1 cellular context compared by ENCODE assay signal in the genomic region with DNA sequence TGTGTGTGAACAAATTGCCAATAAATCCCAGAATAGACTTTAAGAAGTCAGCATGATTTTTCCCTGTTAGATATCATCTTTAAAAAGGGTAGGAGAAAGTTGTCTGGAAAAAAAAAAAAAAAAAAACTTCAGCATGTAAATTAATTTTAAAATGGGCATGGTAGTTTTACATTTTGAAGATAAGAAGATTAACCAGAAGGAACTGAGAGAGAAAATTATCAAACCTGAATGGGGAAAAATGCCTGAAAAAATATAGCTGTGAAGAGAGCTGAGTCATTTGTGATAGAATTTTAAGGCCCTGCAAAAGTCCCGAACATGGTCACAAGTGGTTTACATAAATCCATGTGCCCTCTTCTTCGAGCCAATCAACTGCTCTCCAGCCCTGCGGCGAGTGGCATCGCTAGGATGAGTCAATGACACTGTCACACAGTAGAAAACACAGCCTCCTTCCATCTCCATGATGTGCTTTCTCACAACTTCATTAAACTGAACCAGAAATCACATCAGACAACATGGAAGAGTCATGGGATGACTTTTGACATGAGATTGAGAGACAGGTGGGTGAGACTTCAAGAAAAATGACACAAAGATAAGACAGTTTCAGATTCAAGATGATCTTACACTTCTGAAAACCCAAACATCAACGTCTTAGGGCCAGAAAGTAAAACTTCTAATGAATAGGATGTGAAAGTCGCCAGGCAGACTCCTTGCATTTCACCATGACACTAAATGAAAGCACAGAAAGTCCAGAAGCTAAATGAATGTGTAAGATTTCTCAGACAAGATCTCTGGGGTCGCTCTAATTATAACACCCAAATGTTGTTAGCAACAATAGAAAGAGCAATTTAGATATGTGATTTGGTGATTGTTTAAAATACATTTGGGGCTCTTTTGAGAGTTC.
TF ChIP-seq lines count a peak whose summit lies in the region.

No MANE protein-coding gene starts in this region.

TF ChIP-seq in GM12878, 131 proteins besides CTCF, POLR2A, EP300 and RAD21 (continued from another document and continues in another):
- TF ChIP-seq, protein P1, sequence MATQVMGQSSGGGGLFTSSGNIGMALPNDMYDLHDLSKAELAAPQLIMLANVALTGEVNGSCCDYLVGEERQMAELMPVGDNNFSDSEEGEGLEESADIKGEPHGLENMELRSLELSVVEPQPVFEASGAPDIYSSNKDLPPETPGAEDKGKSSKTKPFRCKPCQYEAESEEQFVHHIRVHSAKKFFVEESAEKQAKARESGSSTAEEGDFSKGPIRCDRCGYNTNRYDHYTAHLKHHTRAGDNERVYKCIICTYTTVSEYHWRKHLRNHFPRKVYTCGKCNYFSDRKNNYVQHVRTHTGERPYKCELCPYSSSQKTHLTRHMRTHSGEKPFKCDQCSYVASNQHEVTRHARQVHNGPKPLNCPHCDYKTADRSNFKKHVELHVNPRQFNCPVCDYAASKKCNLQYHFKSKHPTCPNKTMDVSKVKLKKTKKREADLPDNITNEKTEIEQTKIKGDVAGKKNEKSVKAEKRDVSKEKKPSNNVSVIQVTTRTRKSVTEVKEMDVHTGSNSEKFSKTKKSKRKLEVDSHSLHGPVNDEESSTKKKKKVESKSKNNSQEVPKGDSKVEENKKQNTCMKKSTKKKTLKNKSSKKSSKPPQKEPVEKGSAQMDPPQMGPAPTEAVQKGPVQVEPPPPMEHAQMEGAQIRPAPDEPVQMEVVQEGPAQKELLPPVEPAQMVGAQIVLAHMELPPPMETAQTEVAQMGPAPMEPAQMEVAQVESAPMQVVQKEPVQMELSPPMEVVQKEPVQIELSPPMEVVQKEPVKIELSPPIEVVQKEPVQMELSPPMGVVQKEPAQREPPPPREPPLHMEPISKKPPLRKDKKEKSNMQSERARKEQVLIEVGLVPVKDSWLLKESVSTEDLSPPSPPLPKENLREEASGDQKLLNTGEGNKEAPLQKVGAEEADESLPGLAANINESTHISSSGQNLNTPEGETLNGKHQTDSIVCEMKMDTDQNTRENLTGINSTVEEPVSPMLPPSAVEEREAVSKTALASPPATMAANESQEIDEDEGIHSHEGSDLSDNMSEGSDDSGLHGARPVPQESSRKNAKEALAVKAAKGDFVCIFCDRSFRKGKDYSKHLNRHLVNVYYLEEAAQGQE (IDR thresholded peaks at IDR 0.05; ENCODE audit: low read depth, low read length): no peak; the same call in 1 of the 2 replicates
- no peak for TF ChIP-seq POLR2AphosphoS2 (IDR thresholded peaks at IDR 0.05; ENCODE audit: low read depth, low read length)
- peak; percentile 63; the same call in 2 of the 3 replicates for TF ChIP-seq POU2F2 (IDR thresholded peaks at IDR 0.05; ENCODE audit: borderline replicate concordance, low read depth, low read length)
- TF ChIP-seq, protein P2, sequence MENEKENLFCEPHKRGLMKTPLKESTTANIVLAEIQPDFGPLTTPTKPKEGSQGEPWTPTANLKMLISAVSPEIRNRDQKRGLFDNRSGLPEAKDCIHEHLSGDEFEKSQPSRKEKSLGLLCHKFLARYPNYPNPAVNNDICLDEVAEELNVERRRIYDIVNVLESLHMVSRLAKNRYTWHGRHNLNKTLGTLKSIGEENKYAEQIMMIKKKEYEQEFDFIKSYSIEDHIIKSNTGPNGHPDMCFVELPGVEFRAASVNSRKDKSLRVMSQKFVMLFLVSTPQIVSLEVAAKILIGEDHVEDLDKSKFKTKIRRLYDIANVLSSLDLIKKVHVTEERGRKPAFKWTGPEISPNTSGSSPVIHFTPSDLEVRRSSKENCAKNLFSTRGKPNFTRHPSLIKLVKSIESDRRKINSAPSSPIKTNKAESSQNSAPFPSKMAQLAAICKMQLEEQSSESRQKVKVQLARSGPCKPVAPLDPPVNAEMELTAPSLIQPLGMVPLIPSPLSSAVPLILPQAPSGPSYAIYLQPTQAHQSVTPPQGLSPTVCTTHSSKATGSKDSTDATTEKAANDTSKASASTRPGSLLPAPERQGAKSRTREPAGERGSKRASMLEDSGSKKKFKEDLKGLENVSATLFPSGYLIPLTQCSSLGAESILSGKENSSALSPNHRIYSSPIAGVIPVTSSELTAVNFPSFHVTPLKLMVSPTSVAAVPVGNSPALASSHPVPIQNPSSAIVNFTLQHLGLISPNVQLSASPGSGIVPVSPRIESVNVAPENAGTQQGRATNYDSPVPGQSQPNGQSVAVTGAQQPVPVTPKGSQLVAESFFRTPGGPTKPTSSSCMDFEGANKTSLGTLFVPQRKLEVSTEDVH (IDR thresholded peaks at IDR 0.05; ENCODE audit: low read depth, partially characterized antibody): no peak
- TF ChIP-seq KAT2A (conservative IDR thresholded peaks at IDR 0.05; ENCODE audit: control insufficient read depth, low read depth, low read length): no peak
- no peak for TF ChIP-seq ZNF207 (IDR thresholded peaks at IDR 0.05; ENCODE audit: borderline replicate concordance)
- TF ChIP-seq, protein P3, sequence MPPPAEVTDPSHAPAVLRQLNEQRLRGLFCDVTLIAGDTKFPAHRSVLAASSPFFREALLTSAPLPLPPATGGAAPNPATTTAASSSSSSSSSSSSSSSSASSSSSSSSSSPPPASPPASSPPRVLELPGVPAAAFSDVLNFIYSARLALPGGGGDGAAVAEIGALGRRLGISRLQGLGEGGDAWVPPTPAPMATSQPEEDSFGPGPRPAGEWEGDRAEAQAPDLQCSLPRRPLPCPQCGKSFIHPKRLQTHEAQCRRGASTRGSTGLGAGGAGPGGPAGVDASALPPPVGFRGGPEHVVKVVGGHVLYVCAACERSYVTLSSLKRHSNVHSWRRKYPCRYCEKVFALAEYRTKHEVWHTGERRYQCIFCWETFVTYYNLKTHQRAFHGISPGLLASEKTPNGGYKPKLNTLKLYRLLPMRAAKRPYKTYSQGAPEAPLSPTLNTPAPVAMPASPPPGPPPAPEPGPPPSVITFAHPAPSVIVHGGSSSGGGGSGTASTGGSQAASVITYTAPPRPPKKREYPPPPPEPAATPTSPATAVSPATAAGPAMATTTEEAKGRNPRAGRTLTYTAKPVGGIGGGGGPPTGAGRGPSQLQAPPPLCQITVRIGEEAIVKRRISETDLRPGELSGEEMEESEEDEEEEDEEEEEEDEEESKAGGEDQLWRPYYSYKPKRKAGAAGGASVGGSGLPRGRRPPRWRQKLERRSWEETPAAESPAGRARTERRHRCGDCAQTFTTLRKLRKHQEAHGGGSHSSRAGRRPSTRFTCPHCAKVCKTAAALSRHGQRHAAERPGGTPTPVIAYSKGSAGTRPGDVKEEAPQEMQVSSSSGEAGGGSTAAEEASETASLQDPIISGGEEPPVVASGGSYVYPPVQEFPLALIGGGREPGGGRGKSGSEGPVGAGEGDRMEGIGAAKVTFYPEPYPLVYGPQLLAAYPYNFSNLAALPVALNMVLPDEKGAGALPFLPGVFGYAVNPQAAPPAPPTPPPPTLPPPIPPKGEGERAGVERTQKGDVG (CRISPR knock-in tag; IDR thresholded peaks at IDR 0.05): no peak
- TF ChIP-seq RAD51 (IDR thresholded peaks at IDR 0.05): peak; percentile 86
- TF ChIP-seq IKZF2 (IDR thresholded peaks at IDR 0.05): peak; percentile 95 to 96
- peak; percentile 98 for TF ChIP-seq FOXM1 (IDR thresholded peaks at IDR 0.05; ENCODE audit: low read depth, low read length)
- TF ChIP-seq DPF2 (IDR thresholded peaks at IDR 0.05): peak; percentile 94
- TF ChIP-seq, protein P4, sequence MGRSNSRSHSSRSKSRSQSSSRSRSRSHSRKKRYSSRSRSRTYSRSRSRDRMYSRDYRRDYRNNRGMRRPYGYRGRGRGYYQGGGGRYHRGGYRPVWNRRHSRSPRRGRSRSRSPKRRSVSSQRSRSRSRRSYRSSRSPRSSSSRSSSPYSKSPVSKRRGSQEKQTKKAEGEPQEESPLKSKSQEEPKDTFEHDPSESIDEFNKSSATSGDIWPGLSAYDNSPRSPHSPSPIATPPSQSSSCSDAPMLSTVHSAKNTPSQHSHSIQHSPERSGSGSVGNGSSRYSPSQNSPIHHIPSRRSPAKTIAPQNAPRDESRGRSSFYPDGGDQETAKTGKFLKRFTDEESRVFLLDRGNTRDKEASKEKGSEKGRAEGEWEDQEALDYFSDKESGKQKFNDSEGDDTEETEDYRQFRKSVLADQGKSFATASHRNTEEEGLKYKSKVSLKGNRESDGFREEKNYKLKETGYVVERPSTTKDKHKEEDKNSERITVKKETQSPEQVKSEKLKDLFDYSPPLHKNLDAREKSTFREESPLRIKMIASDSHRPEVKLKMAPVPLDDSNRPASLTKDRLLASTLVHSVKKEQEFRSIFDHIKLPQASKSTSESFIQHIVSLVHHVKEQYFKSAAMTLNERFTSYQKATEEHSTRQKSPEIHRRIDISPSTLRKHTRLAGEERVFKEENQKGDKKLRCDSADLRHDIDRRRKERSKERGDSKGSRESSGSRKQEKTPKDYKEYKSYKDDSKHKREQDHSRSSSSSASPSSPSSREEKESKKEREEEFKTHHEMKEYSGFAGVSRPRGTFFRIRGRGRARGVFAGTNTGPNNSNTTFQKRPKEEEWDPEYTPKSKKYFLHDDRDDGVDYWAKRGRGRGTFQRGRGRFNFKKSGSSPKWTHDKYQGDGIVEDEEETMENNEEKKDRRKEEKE (IDR thresholded peaks at IDR 0.05): no peak
- no peak for TF ChIP-seq YBX1 (IDR thresholded peaks at IDR 0.05)
- no peak for TF ChIP-seq HCFC1 (IDR thresholded peaks at IDR 0.05; ENCODE audit: low read length)
- TF ChIP-seq NFIC (IDR thresholded peaks at IDR 0.05; ENCODE audit: low read depth, low read length): peak; percentile 99
- TF ChIP-seq TBL1XR1 (IDR thresholded peaks at IDR 0.05; ENCODE audit: low read depth, low read length): peak; percentile 92
- no peak for TF ChIP-seq RB1 (IDR thresholded peaks at IDR 0.05; ENCODE audit: borderline replicate concordance)
- TF ChIP-seq, protein P5, sequence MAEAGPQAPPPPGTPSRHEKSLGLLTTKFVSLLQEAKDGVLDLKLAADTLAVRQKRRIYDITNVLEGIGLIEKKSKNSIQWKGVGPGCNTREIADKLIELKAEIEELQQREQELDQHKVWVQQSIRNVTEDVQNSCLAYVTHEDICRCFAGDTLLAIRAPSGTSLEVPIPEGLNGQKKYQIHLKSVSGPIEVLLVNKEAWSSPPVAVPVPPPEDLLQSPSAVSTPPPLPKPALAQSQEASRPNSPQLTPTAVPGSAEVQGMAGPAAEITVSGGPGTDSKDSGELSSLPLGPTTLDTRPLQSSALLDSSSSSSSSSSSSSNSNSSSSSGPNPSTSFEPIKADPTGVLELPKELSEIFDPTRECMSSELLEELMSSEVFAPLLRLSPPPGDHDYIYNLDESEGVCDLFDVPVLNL (IDR thresholded peaks at IDR 0.05; ENCODE audit: low read depth, low read length): no peak
- TF ChIP-seq NR2C2 (IDR thresholded peaks at IDR 0.05; ENCODE audit: borderline replicate concordance, control insufficient read depth, insufficient read length, low read depth): no peak
- peak; percentile 70; the same call in 1 of the 2 replicates for TF ChIP-seq CREB1 (IDR thresholded peaks at IDR 0.05; ENCODE audit: low read depth)
- TF ChIP-seq CHD4 (IDR thresholded peaks at IDR 0.05): no peak
- TF ChIP-seq, protein P6, sequence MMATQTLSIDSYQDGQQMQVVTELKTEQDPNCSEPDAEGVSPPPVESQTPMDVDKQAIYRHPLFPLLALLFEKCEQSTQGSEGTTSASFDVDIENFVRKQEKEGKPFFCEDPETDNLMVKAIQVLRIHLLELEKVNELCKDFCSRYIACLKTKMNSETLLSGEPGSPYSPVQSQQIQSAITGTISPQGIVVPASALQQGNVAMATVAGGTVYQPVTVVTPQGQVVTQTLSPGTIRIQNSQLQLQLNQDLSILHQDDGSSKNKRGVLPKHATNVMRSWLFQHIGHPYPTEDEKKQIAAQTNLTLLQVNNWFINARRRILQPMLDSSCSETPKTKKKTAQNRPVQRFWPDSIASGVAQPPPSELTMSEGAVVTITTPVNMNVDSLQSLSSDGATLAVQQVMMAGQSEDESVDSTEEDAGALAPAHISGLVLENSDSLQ (IDR thresholded peaks at IDR 0.05): peak; percentile 97
- peak; percentile 59 to 72; a peak in 3 of 4 replicates for TF ChIP-seq BHLHE40 (IDR thresholded peaks at IDR 0.05; ENCODE audit: borderline replicate concordance in 1 of 2, low read depth in 2 of 2, low read length in 1 of 2)
- TF ChIP-seq GABPA (IDR thresholded peaks at IDR 0.05; ENCODE audit: low read depth): peak; percentile 62; the same call in 1 of the 2 replicates
- TF ChIP-seq, protein P7, sequence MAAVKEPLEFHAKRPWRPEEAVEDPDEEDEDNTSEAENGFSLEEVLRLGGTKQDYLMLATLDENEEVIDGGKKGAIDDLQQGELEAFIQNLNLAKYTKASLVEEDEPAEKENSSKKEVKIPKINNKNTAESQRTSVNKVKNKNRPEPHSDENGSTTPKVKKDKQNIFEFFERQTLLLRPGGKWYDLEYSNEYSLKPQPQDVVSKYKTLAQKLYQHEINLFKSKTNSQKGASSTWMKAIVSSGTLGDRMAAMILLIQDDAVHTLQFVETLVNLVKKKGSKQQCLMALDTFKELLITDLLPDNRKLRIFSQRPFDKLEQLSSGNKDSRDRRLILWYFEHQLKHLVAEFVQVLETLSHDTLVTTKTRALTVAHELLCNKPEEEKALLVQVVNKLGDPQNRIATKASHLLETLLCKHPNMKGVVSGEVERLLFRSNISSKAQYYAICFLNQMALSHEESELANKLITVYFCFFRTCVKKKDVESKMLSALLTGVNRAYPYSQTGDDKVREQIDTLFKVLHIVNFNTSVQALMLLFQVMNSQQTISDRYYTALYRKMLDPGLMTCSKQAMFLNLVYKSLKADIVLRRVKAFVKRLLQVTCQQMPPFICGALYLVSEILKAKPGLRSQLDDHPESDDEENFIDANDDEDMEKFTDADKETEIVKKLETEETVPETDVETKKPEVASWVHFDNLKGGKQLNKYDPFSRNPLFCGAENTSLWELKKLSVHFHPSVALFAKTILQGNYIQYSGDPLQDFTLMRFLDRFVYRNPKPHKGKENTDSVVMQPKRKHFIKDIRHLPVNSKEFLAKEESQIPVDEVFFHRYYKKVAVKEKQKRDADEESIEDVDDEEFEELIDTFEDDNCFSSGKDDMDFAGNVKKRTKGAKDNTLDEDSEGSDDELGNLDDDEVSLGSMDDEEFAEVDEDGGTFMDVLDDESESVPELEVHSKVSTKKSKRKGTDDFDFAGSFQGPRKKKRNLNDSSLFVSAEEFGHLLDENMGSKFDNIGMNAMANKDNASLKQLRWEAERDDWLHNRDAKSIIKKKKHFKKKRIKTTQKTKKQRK (IDR thresholded peaks at IDR 0.05; ENCODE audit: low read depth, low read length): no peak
- peak in 1 of 2 experiments; percentile 75; a peak in 2 of 4 replicates for TF ChIP-seq CEBPB (IDR thresholded peaks at IDR 0.05; ENCODE audit: borderline replicate concordance in 1 of 2, low read depth in 2 of 2, low read length in 2 of 2)
- TF ChIP-seq ZSCAN29 (IDR thresholded peaks at IDR 0.05): no peak
- TF ChIP-seq NFXL1 (IDR thresholded peaks at IDR 0.05; ENCODE audit: borderline replicate concordance): no peak
